In the genomic region with DNA sequence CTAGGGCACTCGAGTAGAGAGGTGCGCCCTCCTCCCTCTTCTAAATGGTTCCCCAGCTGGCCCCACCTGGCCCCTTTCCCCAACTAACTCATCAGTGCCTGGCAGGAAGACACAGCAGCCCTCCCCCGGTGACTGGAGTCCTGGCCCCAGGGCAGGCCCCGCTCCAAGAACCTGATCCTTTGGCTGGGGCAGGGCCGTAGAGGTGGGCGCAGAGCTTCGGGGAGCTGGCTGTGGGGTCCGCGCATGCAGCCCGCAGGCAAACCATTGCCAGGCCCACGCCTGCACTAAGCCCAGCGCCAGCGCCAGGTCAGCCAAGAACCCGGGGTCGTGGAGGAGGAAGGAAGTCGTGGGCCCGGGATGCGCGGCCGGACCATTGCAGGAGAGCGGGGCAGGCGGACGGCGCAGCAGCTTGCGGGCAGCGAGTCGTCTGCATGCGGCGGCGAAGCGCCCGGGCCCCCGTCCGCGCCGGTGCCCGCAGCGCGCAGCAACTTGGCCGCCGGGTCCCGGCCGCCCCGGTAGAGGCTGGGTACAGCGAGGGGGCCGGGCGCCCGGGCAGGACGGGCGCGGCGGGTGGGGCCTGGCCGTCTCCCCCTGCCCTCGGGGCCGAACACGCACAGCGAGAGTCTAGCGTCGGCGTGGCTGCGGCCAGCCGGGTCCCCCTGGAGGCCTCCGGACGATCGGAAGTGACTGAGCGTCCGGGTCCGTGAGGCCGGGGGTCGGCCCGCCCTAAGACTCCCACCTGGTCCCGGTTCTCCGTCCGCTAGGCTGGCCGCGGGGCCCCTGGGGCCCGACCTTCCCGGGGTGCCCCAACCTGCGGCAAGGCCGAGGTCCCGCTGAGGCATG, we compare ENCODE assay signal across 8 cellular contexts. TPM values are rescaled to one million over a fixed set of nuclear protein-coding genes. Genes with fewer than 3 reads are reported as not detected.
DNase-seq lines count a peak whose midpoint lies in the region; ATAC-seq and TF ChIP-seq lines count a peak whose summit lies in the region.

No MANE protein-coding gene starts in this region.

- H3K27ac ChIP-seq in KOPT-K1 (ENCODE audit: low read depth, low read length, poor library complexity, severe bottlenecking): peak overlapping the region; percentile 49

- TF ChIP-seq CTCF in AG09309 (IDR thresholded peaks at IDR 0.05; ENCODE audit: control insufficient read depth, insufficient read depth, low read depth, low read length, missing control alignments): no peak

- no peaks in the 10 kb centered on the region for H3K9me3 ChIP-seq in KOPT-K1 (ENCODE audit: insufficient read depth, low read length, poor library complexity, severe bottlenecking)

- peaks cover 15 to 41% (median 31%) of the 10 kb centered on the region in 4 donors for H3K4me1 Mint-ChIP-seq in naive thymus-derived CD8-positive, alpha-beta T cell

- no peak for ATAC-seq in naive thymus-derived CD8-positive, alpha-beta T cell
- no peak for ATAC-seq in GM21528 (IDR thresholded peaks at IDR 0.05; ENCODE audit: low FRiP score, unreplicated experiment)

- H3K36me3 ChIP-seq in KOPT-K1 (ENCODE audit: insufficient read depth, low read length): peaks cover 7% of the 10 kb centered on the region; the same call in 1 of the 2 replicates

- peak overlapping the region in 3 of 10 donors; percentile 22 to 62 (median 55) for H3K27ac Mint-ChIP-seq in naive thymus-derived CD8-positive, alpha-beta T cell

- POLR2A ChIA-PET in naive thymus-derived CD8-positive, alpha-beta T cell (lab: Charles Lee): interaction anchor here (0.8 to 1.0 kb wide), 2 partner anchors 17 to 36 kb away, joined by 3 to 4 read pairs; no protein-coding TSS in a partner anchor

- H3K36me3 Mint-ChIP-seq in naive thymus-derived CD8-positive, alpha-beta T cell: no peaks in the 10 kb centered on the region

- H3K27me3 Mint-ChIP-seq in naive thymus-derived CD8-positive, alpha-beta T cell: peaks cover 0 to 2% (median under 1%) of the 10 kb centered on the region in 5 donors

- no peaks in the 10 kb centered on the region for H3K9me3 Mint-ChIP-seq in naive thymus-derived CD8-positive, alpha-beta T cell

- peak overlapping the region; percentile 56 for H3K4me3 ChIP-seq in AG09309 (ENCODE audit: control insufficient read depth, low read depth, low read length)

- peak overlapping the region; percentile 12 to 86 (median 77) for H3K4me3 Mint-ChIP-seq in naive thymus-derived CD8-positive, alpha-beta T cell

- DNase-seq in AG09309 (ENCODE audit: low read depth) (no peak), dermis blood vessel endothelial cell (peak; percentile 27), LoVo (ENCODE audit: low spot score) (no peak), SW 1271 (lab: John Stamatoyannopoulos, UW) (no peak), hepatic stellate cell (ENCODE audit: low spot score) (no peak)
- DNase-seq in naive thymus-derived CD8-positive, alpha-beta T cell: peak in 1 of 10 donors; percentile 4

RNA-seq across cellular contexts. Expression of gene TRABD, which starts 1.0 kb away (rescaled TPM):
- total RNA-seq in dermis blood vessel endothelial cell: 25.2 and 39.4 TPM in 2 replicates
- total RNA-seq in naive thymus-derived CD8-positive, alpha-beta T cell: 100 to 1,000 TPM; 103 to 113 TPM
- polyA plus RNA-seq in naive thymus-derived CD8-positive, alpha-beta T cell: 10 to 100 TPM; 28.7 to 46.7 (median 31.2) TPM

RNA-seq across cellular contexts. Expression of gene PANX2, which starts 14.2 kb away (rescaled TPM):
- 0.34 and 0.60 TPM in 2 replicates for total RNA-seq in dermis blood vessel endothelial cell
- total RNA-seq in naive thymus-derived CD8-positive, alpha-beta T cell: under 1 TPM; 0.25 to 0.26 TPM
- polyA plus RNA-seq in naive thymus-derived CD8-positive, alpha-beta T cell: not detected

RNA-seq across cellular contexts. Expression of gene SELENOO, which starts 16.0 kb away (rescaled TPM):
- 32.8 and 47.0 TPM in 2 replicates for total RNA-seq in dermis blood vessel endothelial cell
- 10 to 100 TPM; 40.3 to 42.4 TPM for total RNA-seq in naive thymus-derived CD8-positive, alpha-beta T cell
- polyA plus RNA-seq in naive thymus-derived CD8-positive, alpha-beta T cell: 1 to 10 TPM; 3.1 to 8.8 (median 5.2) TPM
